In the genomic region with DNA sequence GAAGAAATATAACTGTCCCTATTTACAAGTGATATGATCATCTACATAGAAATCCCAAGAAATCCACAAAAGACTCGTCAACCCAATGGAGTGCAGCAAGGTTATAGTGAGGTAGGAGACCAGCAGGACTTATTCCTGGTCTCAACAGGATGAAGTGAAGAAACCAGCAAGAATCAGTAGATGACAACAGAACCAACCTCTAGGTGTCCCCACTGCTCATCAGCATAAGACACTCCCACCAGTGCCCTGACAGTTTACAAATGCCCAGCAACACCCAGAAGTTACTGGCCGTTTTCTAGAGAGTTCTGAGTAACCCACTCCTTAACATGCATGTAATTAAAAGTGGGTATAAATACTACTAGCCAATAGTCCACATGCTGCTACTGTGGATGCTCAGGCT, we compare ENCODE assay signal across 20 cellular contexts.
A peak's percentile ranks its signal among the peaks of the same experiment; 100 is the strongest.
DNase-seq lines count a peak whose midpoint lies in the region; ATAC-seq, FAIRE-seq and TF ChIP-seq lines count a peak whose summit lies in the region.
"Had no signal": no experiment of that assay in that cellular context is flagged by ENCODE, and none has a peak within 500 bp of the region (broad histone marks: within the 10 kb centered on the region; RNA-seq: fewer than 3 reads in every experiment).

No MANE protein-coding gene starts in this region.

- no TSS peak for BruUV-seq in Panc1 (replicated peaks; lab: Mats Ljungman, UMichigan)

- no peak for TF ChIP-seq POLR2A in H54 (IDR thresholded peaks at IDR 0.05; ENCODE audit: low read depth, low read length)

- H3K4me2 ChIP-seq in neuronal stem cell (ENCODE audit: insufficient read depth, low read length, poor library complexity, severe bottlenecking) = no peak overlapping the region

- H4K8ac ChIP-seq in neuronal stem cell (ENCODE audit: low read depth, low read length) = no peak overlapping the region

- H2BK120ac ChIP-seq in neuronal stem cell (ENCODE audit: low read depth, low read length) = no peak overlapping the region

- CTCF ChIA-PET in Panc1 (lab: Charles Lee) = no interaction called here

- no peak overlapping the region for H2AK5ac ChIP-seq in neuronal stem cell (ENCODE audit: low read depth, low read length)

- no peak overlapping the region for H3K27ac ChIP-seq in Panc1 (ENCODE audit: low read length)
- no peak overlapping the region for H3K27ac ChIP-seq in neuronal stem cell (replicated peaks; ENCODE audit: low read length)
- H3K27ac ChIP-seq: left lung, parathyroid adenoma had no signal

- no peaks in the 10 kb centered on the region for H3K36me3 ChIP-seq in BE2C
- H3K36me3 ChIP-seq in Panc1 (ENCODE audit: control insufficient read depth, insufficient read depth, low read length) = no peaks in the 10 kb centered on the region
- no peaks in the 10 kb centered on the region for H3K36me3 ChIP-seq in neuronal stem cell (replicated peaks in 1 of 2; ENCODE audit: control insufficient read depth in 2 of 2, insufficient read depth in 2 of 2, low read length in 2 of 2)
- H3K36me3 ChIP-seq: left lung had no signal

- peak; percentile 36 for FAIRE-seq in H54 (lab: Jason Lieb, UNC)
- FAIRE-seq: GM19239, HepG2 had no signal

- H3K9me3 ChIP-seq in BE2C (no peaks in the 10 kb centered on the region), Panc1 (ENCODE audit: control insufficient read depth, insufficient read depth, low read depth, low read length) (no peaks in the 10 kb centered on the region; the same call in 1 of the 2 replicates), neuronal stem cell (replicated peaks in 1 of 2; ENCODE audit: control insufficient read depth in 2 of 2, insufficient read depth in 1 of 2, low read depth in 1 of 2, low read length in 2 of 2) (peaks cover 0 to 2% of the 10 kb centered on the region in 2 donors)

- DNase-seq in BE2C (peak; percentile 5), H54 (ENCODE audit: insufficient read length, low spot score) (no peak), Panc1 (ENCODE audit: low read depth, low spot score) (no peak), epithelial cell of proximal tubule (ENCODE audit: low read depth) (no peak), CD1c-positive myeloid dendritic cell (ENCODE audit: extremely low spot score) (no peak), iPS-NIHi7 (ENCODE audit: extremely low spot score) (no peak), NCI-H128 (lab: John Stamatoyannopoulos, UW; ENCODE audit: unreplicated experiment) (no peak), neuronal stem cell (ENCODE audit: low spot score) (no peak)
- DNase-seq: activated CD4-positive, alpha-beta T cell treated with anti-CD3 and anti-CD28 coated beads, Interleukin-2, amount 50 U/mL, for 4 hours; activated T-cell treated with anti-CD3 and anti-CD28 coated beads, Interleukin-2, amount 50 U/mL, for 1 hour; effector memory CD4-positive, alpha-beta T cell; left lung; NCI-H1092 treated with DMSO at 0.1 percent for 48 hours; stimulated activated CD4-positive, alpha-beta T cell treated with anti-CD3 and anti-CD28 coated beads, Interleukin-4, amount 100 ng/mL, for 1 hour; stimulated activated CD8-positive, alpha-beta memory T cell treated with anti-CD3 and anti-CD28 coated beads, Interleukin-4, amount 100 ng/mL, for 48 hours; T1000 had no signal

- POLR2A ChIA-PET in Panc1 (lab: Charles Lee) = no interaction called here

- no peak overlapping the region for H2AFZ ChIP-seq in neuronal stem cell (ENCODE audit: low read length)
- H2AFZ ChIP-seq: parathyroid adenoma had no signal

- H3K27me3 ChIP-seq in BE2C = no peaks in the 10 kb centered on the region
- no peaks in the 10 kb centered on the region for H3K27me3 ChIP-seq in Panc1 (ENCODE audit: control insufficient read depth, insufficient read depth, low read length)
- H3K27me3 ChIP-seq in neuronal stem cell (ENCODE audit: control insufficient read depth in 3 of 3, insufficient read depth in 3 of 3, low read depth in 1 of 3, low read length in 3 of 3) = no peaks in the 10 kb centered on the region
- H3K27me3 ChIP-seq: left lung had no signal

- TF ChIP-seq CTCF in BE2C (IDR thresholded peaks at IDR 0.05; ENCODE audit: low read depth, low read length) = peak; percentile 41
- 0 out of 2 replicates have a peak, but pooled peaks have one; percentile 8 for TF ChIP-seq CTCF in Panc1 (IDR thresholded peaks at IDR 0.05)
- peak; percentile 12 for TF ChIP-seq CTCF in epithelial cell of proximal tubule (conservative IDR thresholded peaks at IDR 0.05; ENCODE audit: low read depth, low read length)

- H3K9ac ChIP-seq in neuronal stem cell (ENCODE audit: low read depth, low read length, poor library complexity) = no peak overlapping the region
- H3K9ac ChIP-seq: parathyroid adenoma had no signal

- no peaks in the 10 kb centered on the region for H3K79me1 ChIP-seq in neuronal stem cell (ENCODE audit: low read depth, low read length)

- no CpG with 5 or more reads among the region's 2 CpGs for WGBS in neuronal stem cell (ENCODE audit: extremely low coverage in 2 of 2, insufficient read length in 2 of 2, insufficient replicate concordance in 1 of 2), 2 donors

- H3K18ac ChIP-seq in neuronal stem cell (ENCODE audit: low read length) = no peak overlapping the region

- H3K23ac ChIP-seq in neuronal stem cell (ENCODE audit: low read depth, low read length, poor library complexity) = no peak overlapping the region

- H3K4me1 ChIP-seq in BE2C (no peaks in the 10 kb centered on the region), Panc1 (ENCODE audit: control insufficient read depth, insufficient read depth, low read length) (no peaks in the 10 kb centered on the region), neuronal stem cell (ENCODE audit: control insufficient read depth in 2 of 2, insufficient read depth in 1 of 2, low read depth in 1 of 2, low read length in 2 of 2) (no peaks in the 10 kb centered on the region)
- H3K4me1 ChIP-seq: left lung, parathyroid adenoma had no signal

- H4K91ac ChIP-seq in neuronal stem cell (ENCODE audit: low read depth, low read length, poor library complexity) = no peak overlapping the region

- intact Hi-C loops in Panc1 (cut with micrococcal nuclease; ENCODE audit: unreplicated experiment) = no loop called here

- no peak for ATAC-seq in Panc1
- ATAC-seq: activated naive CD4-positive, alpha-beta T cell treated with anti-CD3 and anti-CD28 coated beads, Interleukin-2, amount 50 U/mL, for 72 hours; HepG2; left lung had no signal

- H2BK15ac ChIP-seq in neuronal stem cell (ENCODE audit: low read length) = no peak overlapping the region

- H3K14ac ChIP-seq in neuronal stem cell (ENCODE audit: low read length) = no peak overlapping the region

- no peak overlapping the region for H2BK12ac ChIP-seq in neuronal stem cell (ENCODE audit: low read length)

- no peak overlapping the region for H2BK5ac ChIP-seq in neuronal stem cell (ENCODE audit: low read length)

- no peak overlapping the region for H3K4ac ChIP-seq in neuronal stem cell (ENCODE audit: low read length)

- in situ Hi-C loops in Panc1 (cut with HindIII; ENCODE audit: low pct_unique_long_range_greater_than_20kb, low sequenced_read_pairs) = no loop called here

- no peak overlapping the region for H3K4me3 ChIP-seq in BE2C (ENCODE audit: low read depth, low read length)
- H3K4me3 ChIP-seq in Panc1 (ENCODE audit: low read depth in 2 of 2, low read length in 2 of 2) = no peak overlapping the region
- no peak overlapping the region for H3K4me3 ChIP-seq in epithelial cell of proximal tubule (ENCODE audit: low read depth, low read length)
- H3K4me3 ChIP-seq in neuronal stem cell (ENCODE audit: low read length in 2 of 2) = no peak overlapping the region
- H3K4me3 ChIP-seq: left lung had no signal
